Comparison of ENCODE assay signal across 26 cellular contexts in the genomic region with DNA sequence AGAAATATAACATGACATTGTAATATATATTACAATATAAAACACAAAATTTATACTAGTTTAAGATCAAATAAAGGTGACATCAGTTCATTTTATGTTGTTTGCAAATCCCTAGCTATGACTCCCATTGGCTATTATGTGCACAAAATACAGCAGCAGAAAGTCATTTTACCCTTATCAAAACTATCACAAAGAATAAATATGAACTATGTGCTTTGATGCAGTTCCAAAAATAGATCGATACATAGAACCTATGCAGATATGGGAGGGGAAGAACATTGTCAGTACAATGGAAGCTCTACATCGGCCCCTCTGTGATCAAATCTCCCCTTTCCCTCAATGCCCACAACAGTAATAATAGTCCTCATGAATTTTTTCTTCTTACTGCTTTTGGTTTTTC.
"Had no signal": no experiment of that assay in that cellular context is flagged by ENCODE, and none has a peak within 500 bp of the region (broad histone marks: within the 10 kb centered on the region; RNA-seq: fewer than 3 reads in every experiment).

No MANE protein-coding gene starts in this region.

- ATAC-seq: effector memory CD8-positive, alpha-beta T cell; esophagus mucosa; foreskin keratinocyte; gastrocnemius medialis; gastroesophageal sphincter; heart left ventricle; heart right ventricle had no signal

- H3K36me3 ChIP-seq: colonic mucosa, esophagus muscularis mucosa, esophagus squamous epithelium, gastrocnemius medialis, gastroesophageal sphincter, heart left ventricle, heart right ventricle had no signal

- FAIRE-seq: colon, endothelial cell of umbilical vein had no signal

- H3K4me1 ChIP-seq: colonic mucosa, esophagus muscularis mucosa, esophagus squamous epithelium, foreskin keratinocyte, gastrocnemius medialis, gastroesophageal sphincter, heart left ventricle, heart right ventricle had no signal

- H3K27me3 ChIP-seq: colonic mucosa, dorsolateral prefrontal cortex, esophagus muscularis mucosa, esophagus squamous epithelium, foreskin keratinocyte, gastrocnemius medialis, gastroesophageal sphincter, heart left ventricle, heart right ventricle had no signal

- H3K27ac ChIP-seq: colonic mucosa, coronary artery, dorsolateral prefrontal cortex, epithelial cell of prostate, esophagus muscularis mucosa, esophagus squamous epithelium, foreskin keratinocyte, gastrocnemius medialis, gastroesophageal sphincter, heart left ventricle, heart right ventricle had no signal

- DNase-seq: colonic mucosa; cortex of kidney; dermis blood vessel endothelial cell; dorsolateral prefrontal cortex; effector CD4-positive, alpha-beta T cell; effector CD8-positive, alpha-beta T cell; effector memory CD4-positive, alpha-beta T cell; effector memory CD8-positive, alpha-beta T cell; endodermal cell; erythroblast; esophagus squamous epithelium; foreskin fibroblast; foreskin keratinocyte; foreskin melanocyte; gastrocnemius medialis; glutamatergic neuron; head of caudate nucleus; heart left ventricle; heart right ventricle had no signal

- H3K4me3 ChIP-seq: colonic mucosa, coronary artery, dorsolateral prefrontal cortex, esophagus muscularis mucosa, esophagus squamous epithelium, gastrocnemius medialis, gastroesophageal sphincter, heart left ventricle, heart right ventricle had no signal

- H3K9me3 ChIP-seq: colonic mucosa, esophagus muscularis mucosa, gastrocnemius medialis, gastroesophageal sphincter, heart left ventricle, heart right ventricle had no signal
